Comparison of ENCODE assay signal across 23 cellular contexts in genomic region chr16:17444658-17445057, GRCh38.
"Had no signal": no experiment of that assay in that cellular context is flagged by ENCODE, and none has a peak within 500 bp of the region (broad histone marks: within the 10 kb centered on the region; RNA-seq: fewer than 3 reads in every experiment).

No MANE protein-coding gene starts in this region.

- H3K27ac ChIP-seq: coronary artery, dorsolateral prefrontal cortex, esophagus muscularis mucosa, foreskin keratinocyte, gastroesophageal sphincter, heart right ventricle, left lung, lower lobe of right lung had no signal

- H3K9me3 ChIP-seq: esophagus muscularis mucosa, gastroesophageal sphincter, left lung, lower lobe of right lung, mucosa of descending colon had no signal

- H3K4me1 ChIP-seq: foreskin keratinocyte had no signal

- H3K27me3 ChIP-seq: dorsolateral prefrontal cortex, esophagus muscularis mucosa, foreskin keratinocyte, gastroesophageal sphincter, heart right ventricle, left lung had no signal

- FAIRE-seq: endothelial cell of umbilical vein, frontal cortex, islet of Langerhans had no signal

- H3K4me3 Mint-ChIP-seq: mesothelial cell of epicardium; naive B cell; naive thymus-derived CD8-positive, alpha-beta T cell had no signal

- DNase-seq: dermis blood vessel endothelial cell; dorsolateral prefrontal cortex; effector CD4-positive, alpha-beta T cell; effector memory CD4-positive, alpha-beta T cell; head of caudate nucleus; heart right ventricle; hippocampal formation; left cardiac atrium; left lung; left ventricle myocardium superior; lower lobe of right lung; mesenchymal stem cell; mucosa of descending colon; naive B cell; naive thymus-derived CD8-positive, alpha-beta T cell had no signal

- H3K27me3 Mint-ChIP-seq: naive B cell; naive thymus-derived CD8-positive, alpha-beta T cell had no signal

- H3K4me3 ChIP-seq: coronary artery, dorsolateral prefrontal cortex, esophagus muscularis mucosa, gastroesophageal sphincter, heart right ventricle, left lung, lower lobe of right lung, mucosa of descending colon had no signal

- H3K36me3 ChIP-seq: left lung, lower lobe of right lung had no signal

- H3K27ac Mint-ChIP-seq: mesothelial cell of epicardium had no signal

- ATAC-seq: gastroesophageal sphincter; heart right ventricle; left cardiac atrium; left lung; left ventricle myocardium superior; lower lobe of right lung; mucosa of descending colon; naive thymus-derived CD8-positive, alpha-beta T cell had no signal
